In the genomic region with DNA sequence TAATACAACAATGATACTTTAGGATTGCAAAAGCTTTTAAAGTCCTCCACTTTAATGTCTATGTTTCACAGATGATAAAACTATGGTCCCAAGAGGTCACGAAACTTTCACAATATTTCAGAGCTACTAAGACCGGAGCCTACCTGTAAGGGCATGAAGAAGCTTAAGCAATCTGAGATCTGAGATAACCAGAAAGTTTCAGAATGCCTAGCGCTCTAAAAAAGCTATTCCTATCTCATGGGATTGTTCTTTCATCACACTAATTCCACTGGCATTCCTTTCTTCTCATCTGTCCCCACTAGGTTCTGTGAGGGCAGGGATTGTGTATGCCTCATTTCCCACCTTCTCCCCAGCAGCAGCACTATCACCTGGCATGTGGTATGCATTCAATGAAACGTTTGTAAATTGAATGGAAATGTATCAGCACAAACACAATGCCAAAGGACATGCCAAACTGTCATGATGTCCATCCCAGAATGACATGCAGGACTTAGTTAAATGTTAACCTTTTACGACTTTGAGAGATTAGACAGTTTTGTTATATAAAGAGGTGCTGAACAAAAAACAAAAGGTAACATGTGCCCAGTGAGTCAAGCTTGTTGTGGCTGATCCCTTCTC, we compare ENCODE assay signal across 16 cellular contexts.
"Had no signal": no experiment of that assay in that cellular context is flagged by ENCODE, and none has a peak within 500 bp of the region (broad histone marks: within the 10 kb centered on the region; RNA-seq: fewer than 3 reads in every experiment).

No MANE protein-coding gene starts in this region.

- H3K36me3 Mint-ChIP-seq: memory B cell had no signal

- H3K9me3 Mint-ChIP-seq: activated T-cell treated with anti-CD3 and anti-CD28 coated beads, Interleukin-2, amount 50 U/mL, for 72 hours; neural crest cell had no signal

- H3K4me3 Mint-ChIP-seq: activated T-cell treated with anti-CD3 and anti-CD28 coated beads, Interleukin-2, amount 50 U/mL, for 72 hours; memory B cell; neural crest cell had no signal

- H3K27ac Mint-ChIP-seq: activated T-cell treated with anti-CD3 and anti-CD28 coated beads, Interleukin-2, amount 50 U/mL, for 72 hours; memory B cell had no signal

- DNase-seq: activated CD4-positive, alpha-beta T cell treated with anti-CD3 and anti-CD28 coated beads for 1 hour; activated CD4-positive, alpha-beta T cell treated with anti-CD3 and anti-CD28 coated beads, Interleukin-2, amount 50 U/mL, for 48 hours; activated gamma-delta T cell treated with Interleukin-2 at 50 U/mL for 16 hours; activated T-cell treated with anti-CD3 and anti-CD28 coated beads, Interleukin-2, amount 50 U/mL, for 72 hours; central memory CD4-positive, alpha-beta T cell; effector CD4-positive, alpha-beta T cell; erythroblast; hippocampal formation; posterior cingulate gyrus; SJCRH30; tibial artery had no signal

- H3K4me1 ChIP-seq: right atrium auricular region, SJCRH30, tibial artery had no signal

- H3K27ac ChIP-seq: coronary artery, right atrium auricular region, SJCRH30, tibial artery had no signal

- ATAC-seq: activated T-cell treated with anti-CD3 and anti-CD28 coated beads, Interleukin-2, amount 50 U/mL, for 72 hours had no signal

- H3K36me3 ChIP-seq: right atrium auricular region, SJCRH30, tibial artery had no signal

- H3K4me1 Mint-ChIP-seq: memory B cell had no signal

- H3K4me3 ChIP-seq: coronary artery, right atrium auricular region, SJCRH30, smooth muscle cell, tibial artery had no signal

- H3K27me3 ChIP-seq: right atrium auricular region, SJCRH30, tibial artery had no signal

- H3K27me3 Mint-ChIP-seq: memory B cell had no signal

- H3K9me3 ChIP-seq: right atrium auricular region, SJCRH30, tibial artery had no signal
